1 cellular context compared by ENCODE assay signal in genomic region chr4:165367040-165367439, GRCh38.
A peak's percentile ranks its signal among the peaks of the same experiment; 100 is the strongest.
TF ChIP-seq lines count a peak whose summit lies in the region.

No MANE protein-coding gene starts in this region.

TF ChIP-seq in HepG2, 621 proteins besides CTCF, POLR2A, EP300 and RAD21 (continued from another document and continues in another):
- TF ChIP-seq ZNF644 (CRISPR knock-in tag; IDR thresholded peaks at IDR 0.05; ENCODE audit: low read depth), result peak; percentile 86
- no peak for TF ChIP-seq HES4 (CRISPR knock-in tag; IDR thresholded peaks at IDR 0.05; ENCODE audit: borderline replicate concordance)
- no peak for TF ChIP-seq ZBTB44 (CRISPR knock-in tag; IDR thresholded peaks at IDR 0.05)
- TF ChIP-seq, protein P1, sequence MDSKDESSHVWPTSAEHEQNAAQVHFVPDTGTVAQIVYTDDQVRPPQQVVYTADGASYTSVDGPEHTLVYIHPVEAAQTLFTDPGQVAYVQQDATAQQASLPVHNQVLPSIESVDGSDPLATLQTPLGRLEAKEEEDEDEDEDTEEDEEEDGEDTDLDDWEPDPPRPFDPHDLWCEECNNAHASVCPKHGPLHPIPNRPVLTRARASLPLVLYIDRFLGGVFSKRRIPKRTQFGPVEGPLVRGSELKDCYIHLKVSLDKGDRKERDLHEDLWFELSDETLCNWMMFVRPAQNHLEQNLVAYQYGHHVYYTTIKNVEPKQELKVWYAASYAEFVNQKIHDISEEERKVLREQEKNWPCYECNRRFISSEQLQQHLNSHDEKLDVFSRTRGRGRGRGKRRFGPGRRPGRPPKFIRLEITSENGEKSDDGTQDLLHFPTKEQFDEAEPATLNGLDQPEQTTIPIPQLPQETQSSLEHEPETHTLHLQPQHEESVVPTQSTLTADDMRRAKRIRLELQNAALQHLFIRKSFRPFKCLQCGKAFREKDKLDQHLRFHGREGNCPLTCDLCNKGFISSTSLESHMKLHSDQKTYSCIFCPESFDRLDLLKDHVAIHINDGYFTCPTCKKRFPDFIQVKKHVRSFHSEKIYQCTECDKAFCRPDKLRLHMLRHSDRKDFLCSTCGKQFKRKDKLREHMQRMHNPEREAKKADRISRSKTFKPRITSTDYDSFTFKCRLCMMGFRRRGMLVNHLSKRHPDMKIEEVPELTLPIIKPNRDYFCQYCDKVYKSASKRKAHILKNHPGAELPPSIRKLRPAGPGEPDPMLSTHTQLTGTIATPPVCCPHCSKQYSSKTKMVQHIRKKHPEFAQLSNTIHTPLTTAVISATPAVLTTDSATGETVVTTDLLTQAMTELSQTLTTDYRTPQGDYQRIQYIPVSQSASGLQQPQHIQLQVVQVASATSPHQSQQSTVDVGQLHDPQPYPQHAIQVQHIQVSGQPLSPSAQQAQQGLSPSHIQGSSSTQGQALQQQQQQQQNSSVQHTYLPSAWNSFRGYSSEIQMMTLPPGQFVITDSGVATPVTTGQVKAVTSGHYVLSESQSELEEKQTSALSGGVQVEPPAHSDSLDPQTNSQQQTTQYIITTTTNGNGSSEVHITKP (CRISPR knock-in tag; IDR thresholded peaks at IDR 0.05; ENCODE audit: low read depth), result 0 out of 2 replicates have a peak, but pooled peaks have one; percentile 36
- no peak for TF ChIP-seq ZNF263 (CRISPR knock-in tag; IDR thresholded peaks at IDR 0.05)
- TF ChIP-seq MIER3 (CRISPR knock-in tag; IDR thresholded peaks at IDR 0.05; ENCODE audit: borderline replicate concordance), result no peak
- no peak for TF ChIP-seq ZNF547 (CRISPR knock-in tag; IDR thresholded peaks at IDR 0.05)
- peak; percentile 65 for TF ChIP-seq DMAP1 (CRISPR knock-in tag; IDR thresholded peaks at IDR 0.05)
- no peak for TF ChIP-seq ZNF484 (CRISPR knock-in tag; IDR thresholded peaks at IDR 0.05; ENCODE audit: borderline replicate concordance, low read depth)
- TF ChIP-seq, protein P2, sequence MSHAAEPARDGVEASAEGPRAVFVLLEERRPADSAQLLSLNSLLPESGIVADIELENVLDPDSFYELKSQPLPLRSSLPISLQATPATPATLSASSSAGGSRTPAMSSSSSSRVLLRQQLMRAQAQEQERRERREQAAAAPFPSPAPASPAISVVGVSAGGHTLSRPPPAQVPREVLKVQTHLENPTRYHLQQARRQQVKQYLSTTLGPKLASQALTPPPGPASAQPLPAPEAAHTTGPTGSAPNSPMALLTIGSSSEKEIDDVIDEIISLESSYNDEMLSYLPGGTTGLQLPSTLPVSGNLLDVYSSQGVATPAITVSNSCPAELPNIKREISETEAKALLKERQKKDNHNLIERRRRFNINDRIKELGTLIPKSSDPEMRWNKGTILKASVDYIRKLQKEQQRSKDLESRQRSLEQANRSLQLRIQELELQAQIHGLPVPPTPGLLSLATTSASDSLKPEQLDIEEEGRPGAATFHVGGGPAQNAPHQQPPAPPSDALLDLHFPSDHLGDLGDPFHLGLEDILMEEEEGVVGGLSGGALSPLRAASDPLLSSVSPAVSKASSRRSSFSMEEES (CRISPR knock-in tag; IDR thresholded peaks at IDR 0.05), result peak; percentile 76; the same call in 1 of the 2 replicates
- peak; percentile 26; the same call in 1 of the 2 replicates for TF ChIP-seq GABPB1 (CRISPR knock-in tag; IDR thresholded peaks at IDR 0.05)
- TF ChIP-seq NKX3-1 (CRISPR knock-in tag; IDR thresholded peaks at IDR 0.05), result no peak
- no peak for TF ChIP-seq WIZ (CRISPR knock-in tag; IDR thresholded peaks at IDR 0.05)
- TF ChIP-seq, protein P3, sequence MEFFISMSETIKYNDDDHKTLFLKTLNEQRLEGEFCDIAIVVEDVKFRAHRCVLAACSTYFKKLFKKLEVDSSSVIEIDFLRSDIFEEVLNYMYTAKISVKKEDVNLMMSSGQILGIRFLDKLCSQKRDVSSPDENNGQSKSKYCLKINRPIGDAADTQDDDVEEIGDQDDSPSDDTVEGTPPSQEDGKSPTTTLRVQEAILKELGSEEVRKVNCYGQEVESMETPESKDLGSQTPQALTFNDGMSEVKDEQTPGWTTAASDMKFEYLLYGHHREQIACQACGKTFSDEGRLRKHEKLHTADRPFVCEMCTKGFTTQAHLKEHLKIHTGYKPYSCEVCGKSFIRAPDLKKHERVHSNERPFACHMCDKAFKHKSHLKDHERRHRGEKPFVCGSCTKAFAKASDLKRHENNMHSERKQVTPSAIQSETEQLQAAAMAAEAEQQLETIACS (CRISPR knock-in tag; IDR thresholded peaks at IDR 0.05), result no peak
- TF ChIP-seq ZNF619 (CRISPR knock-in tag; IDR thresholded peaks at IDR 0.05), result no peak
- TF ChIP-seq, protein P4, sequence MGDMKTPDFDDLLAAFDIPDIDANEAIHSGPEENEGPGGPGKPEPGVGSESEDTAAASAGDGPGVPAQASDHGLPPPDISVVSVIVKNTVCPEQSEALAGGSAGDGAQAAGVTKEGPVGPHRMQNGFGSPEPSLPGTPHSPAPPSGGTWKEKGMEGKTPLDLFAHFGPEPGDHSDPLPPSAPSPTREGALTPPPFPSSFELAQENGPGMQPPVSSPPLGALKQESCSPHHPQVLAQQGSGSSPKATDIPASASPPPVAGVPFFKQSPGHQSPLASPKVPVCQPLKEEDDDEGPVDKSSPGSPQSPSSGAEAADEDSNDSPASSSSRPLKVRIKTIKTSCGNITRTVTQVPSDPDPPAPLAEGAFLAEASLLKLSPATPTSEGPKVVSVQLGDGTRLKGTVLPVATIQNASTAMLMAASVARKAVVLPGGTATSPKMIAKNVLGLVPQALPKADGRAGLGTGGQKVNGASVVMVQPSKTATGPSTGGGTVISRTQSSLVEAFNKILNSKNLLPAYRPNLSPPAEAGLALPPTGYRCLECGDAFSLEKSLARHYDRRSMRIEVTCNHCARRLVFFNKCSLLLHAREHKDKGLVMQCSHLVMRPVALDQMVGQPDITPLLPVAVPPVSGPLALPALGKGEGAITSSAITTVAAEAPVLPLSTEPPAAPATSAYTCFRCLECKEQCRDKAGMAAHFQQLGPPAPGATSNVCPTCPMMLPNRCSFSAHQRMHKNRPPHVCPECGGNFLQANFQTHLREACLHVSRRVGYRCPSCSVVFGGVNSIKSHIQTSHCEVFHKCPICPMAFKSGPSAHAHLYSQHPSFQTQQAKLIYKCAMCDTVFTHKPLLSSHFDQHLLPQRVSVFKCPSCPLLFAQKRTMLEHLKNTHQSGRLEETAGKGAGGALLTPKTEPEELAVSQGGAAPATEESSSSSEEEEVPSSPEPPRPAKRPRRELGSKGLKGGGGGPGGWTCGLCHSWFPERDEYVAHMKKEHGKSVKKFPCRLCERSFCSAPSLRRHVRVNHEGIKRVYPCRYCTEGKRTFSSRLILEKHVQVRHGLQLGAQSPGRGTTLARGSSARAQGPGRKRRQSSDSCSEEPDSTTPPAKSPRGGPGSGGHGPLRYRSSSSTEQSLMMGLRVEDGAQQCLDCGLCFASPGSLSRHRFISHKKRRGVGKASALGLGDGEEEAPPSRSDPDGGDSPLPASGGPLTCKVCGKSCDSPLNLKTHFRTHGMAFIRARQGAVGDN (CRISPR knock-in tag; IDR thresholded peaks at IDR 0.05), result peak; percentile 32; the same call in 1 of the 2 replicates
- TF ChIP-seq BCL6 (CRISPR knock-in tag; IDR thresholded peaks at IDR 0.05), result peak; percentile 84
- no peak for TF ChIP-seq ONECUT2 (CRISPR knock-in tag; IDR thresholded peaks at IDR 0.05)
- TF ChIP-seq, protein P5, sequence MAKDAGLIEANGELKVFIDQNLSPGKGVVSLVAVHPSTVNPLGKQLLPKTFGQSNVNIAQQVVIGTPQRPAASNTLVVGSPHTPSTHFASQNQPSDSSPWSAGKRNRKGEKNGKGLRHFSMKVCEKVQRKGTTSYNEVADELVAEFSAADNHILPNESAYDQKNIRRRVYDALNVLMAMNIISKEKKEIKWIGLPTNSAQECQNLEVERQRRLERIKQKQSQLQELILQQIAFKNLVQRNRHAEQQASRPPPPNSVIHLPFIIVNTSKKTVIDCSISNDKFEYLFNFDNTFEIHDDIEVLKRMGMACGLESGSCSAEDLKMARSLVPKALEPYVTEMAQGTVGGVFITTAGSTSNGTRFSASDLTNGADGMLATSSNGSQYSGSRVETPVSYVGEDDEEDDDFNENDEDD (CRISPR knock-in tag; IDR thresholded peaks at IDR 0.05; ENCODE audit: borderline replicate concordance), result peak; percentile 40; the same call in 1 of the 2 replicates
- TF ChIP-seq HNRNPUL1 (IDR thresholded peaks at IDR 0.05; ENCODE audit: low read depth, low read length), result no peak
- TF ChIP-seq ZNF326 (CRISPR knock-in tag; IDR thresholded peaks at IDR 0.05; ENCODE audit: borderline replicate concordance), result no peak
- TF ChIP-seq, protein P6, sequence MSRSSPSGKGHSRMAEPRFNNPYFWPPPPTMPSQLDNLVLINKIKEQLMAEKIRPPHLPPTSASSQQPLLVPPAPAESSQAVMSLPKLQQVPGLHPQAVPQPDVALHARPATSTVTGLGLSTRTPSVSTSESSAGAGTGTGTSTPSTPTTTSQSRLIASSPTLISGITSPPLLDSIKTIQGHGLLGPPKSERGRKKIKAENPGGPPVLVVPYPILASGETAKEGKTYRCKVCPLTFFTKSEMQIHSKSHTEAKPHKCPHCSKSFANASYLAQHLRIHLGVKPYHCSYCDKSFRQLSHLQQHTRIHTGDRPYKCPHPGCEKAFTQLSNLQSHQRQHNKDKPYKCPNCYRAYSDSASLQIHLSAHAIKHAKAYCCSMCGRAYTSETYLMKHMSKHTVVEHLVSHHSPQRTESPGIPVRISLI (CRISPR knock-in tag; IDR thresholded peaks at IDR 0.05; ENCODE audit: borderline replicate concordance), result no peak
- TF ChIP-seq PAF1 (CRISPR knock-in tag; IDR thresholded peaks at IDR 0.05), result no peak
- no peak for TF ChIP-seq ZNF577 (CRISPR knock-in tag; IDR thresholded peaks at IDR 0.05; ENCODE audit: borderline replicate concordance, low read depth)
- peak; percentile 40; the same call in 1 of the 2 replicates for TF ChIP-seq TFAP4 (IDR thresholded peaks at IDR 0.05; ENCODE audit: borderline replicate concordance, low read depth)
- TF ChIP-seq ZNF646 (CRISPR knock-in tag; IDR thresholded peaks at IDR 0.05), result no peak
- TF ChIP-seq ZFP62 (CRISPR knock-in tag; IDR thresholded peaks at IDR 0.05), result no peak
- TF ChIP-seq ZNF3 (CRISPR knock-in tag; IDR thresholded peaks at IDR 0.05), result no peak
- TF ChIP-seq, protein P7, sequence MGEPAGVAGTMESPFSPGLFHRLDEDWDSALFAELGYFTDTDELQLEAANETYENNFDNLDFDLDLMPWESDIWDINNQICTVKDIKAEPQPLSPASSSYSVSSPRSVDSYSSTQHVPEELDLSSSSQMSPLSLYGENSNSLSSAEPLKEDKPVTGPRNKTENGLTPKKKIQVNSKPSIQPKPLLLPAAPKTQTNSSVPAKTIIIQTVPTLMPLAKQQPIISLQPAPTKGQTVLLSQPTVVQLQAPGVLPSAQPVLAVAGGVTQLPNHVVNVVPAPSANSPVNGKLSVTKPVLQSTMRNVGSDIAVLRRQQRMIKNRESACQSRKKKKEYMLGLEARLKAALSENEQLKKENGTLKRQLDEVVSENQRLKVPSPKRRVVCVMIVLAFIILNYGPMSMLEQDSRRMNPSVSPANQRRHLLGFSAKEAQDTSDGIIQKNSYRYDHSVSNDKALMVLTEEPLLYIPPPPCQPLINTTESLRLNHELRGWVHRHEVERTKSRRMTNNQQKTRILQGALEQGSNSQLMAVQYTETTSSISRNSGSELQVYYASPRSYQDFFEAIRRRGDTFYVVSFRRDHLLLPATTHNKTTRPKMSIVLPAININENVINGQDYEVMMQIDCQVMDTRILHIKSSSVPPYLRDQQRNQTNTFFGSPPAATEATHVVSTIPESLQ (CRISPR knock-in tag; conservative IDR thresholded peaks at IDR 0.05), result no peak
- no peak for TF ChIP-seq ZNF121 (CRISPR knock-in tag; IDR thresholded peaks at IDR 0.05)
- no peak for TF ChIP-seq TBX3 (IDR thresholded peaks at IDR 0.05; ENCODE audit: borderline replicate concordance)
